In the genomic region with DNA sequence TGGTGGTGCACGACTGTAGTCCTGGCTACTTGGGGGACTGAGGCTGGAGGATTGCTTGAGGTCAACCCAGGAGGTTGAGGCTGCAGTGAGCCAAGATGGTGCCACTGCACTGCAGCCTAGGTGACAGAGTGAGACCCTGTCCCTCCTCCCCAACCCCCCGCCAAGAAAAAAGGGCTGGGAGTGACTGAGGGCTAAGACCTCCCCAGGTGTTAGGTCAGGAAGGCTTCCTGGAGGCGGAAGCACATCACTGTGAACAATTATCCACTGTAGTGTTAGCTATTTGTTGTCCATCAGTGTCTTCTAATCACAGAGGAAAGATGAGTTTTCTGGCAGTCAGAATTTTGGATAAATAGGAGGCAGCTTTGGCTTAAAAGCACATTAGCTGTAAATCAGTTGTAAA, we compare ENCODE assay signal across 1 cellular context.
TF ChIP-seq lines count a peak whose summit lies in the region.

No MANE protein-coding gene starts in this region.

TF ChIP-seq in GM23338, 12 proteins besides CTCF, POLR2A, EP300 and RAD21:
- no peak for TF ChIP-seq NANOG (IDR thresholded peaks at IDR 0.05; ENCODE audit: borderline replicate concordance)
- no peak for TF ChIP-seq STAT1 (IDR thresholded peaks at IDR 0.05; ENCODE audit: unreplicated experiment)
- TF ChIP-seq ZNF462 (CRISPR knock-in tag; IDR thresholded peaks at IDR 0.05) = no peak
- no peak for TF ChIP-seq JUNB (IDR thresholded peaks at IDR 0.05; ENCODE audit: unreplicated experiment)
- TF ChIP-seq CREB1 (CRISPR knock-in tag; IDR thresholded peaks at IDR 0.05; ENCODE audit: low read depth) = no peak
- no peak for TF ChIP-seq ZNF114 (CRISPR knock-in tag; IDR thresholded peaks at IDR 0.05)
- no peak for TF ChIP-seq ZNF331 (CRISPR knock-in tag; IDR thresholded peaks at IDR 0.05; ENCODE audit: low read depth)
- no peak for TF ChIP-seq REST (IDR thresholded peaks at IDR 0.05; ENCODE audit: unreplicated experiment)
- no peak for TF ChIP-seq EZH2phosphoT487 (IDR thresholded peaks at IDR 0.05; ENCODE audit: unreplicated experiment)
- TF ChIP-seq EZH2 (IDR thresholded peaks at IDR 0.05; ENCODE audit: low read depth, unreplicated experiment) = no peak
- no peak for TF ChIP-seq POLR2AphosphoS5 (IDR thresholded peaks at IDR 0.05; ENCODE audit: low read depth)
- TF ChIP-seq, protein P1, sequence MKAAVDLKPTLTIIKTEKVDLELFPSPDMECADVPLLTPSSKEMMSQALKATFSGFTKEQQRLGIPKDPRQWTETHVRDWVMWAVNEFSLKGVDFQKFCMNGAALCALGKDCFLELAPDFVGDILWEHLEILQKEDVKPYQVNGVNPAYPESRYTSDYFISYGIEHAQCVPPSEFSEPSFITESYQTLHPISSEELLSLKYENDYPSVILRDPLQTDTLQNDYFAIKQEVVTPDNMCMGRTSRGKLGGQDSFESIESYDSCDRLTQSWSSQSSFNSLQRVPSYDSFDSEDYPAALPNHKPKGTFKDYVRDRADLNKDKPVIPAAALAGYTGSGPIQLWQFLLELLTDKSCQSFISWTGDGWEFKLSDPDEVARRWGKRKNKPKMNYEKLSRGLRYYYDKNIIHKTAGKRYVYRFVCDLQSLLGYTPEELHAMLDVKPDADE (IDR thresholded peaks at IDR 0.05) = no peak
